ENCODE assay signal across 8 cellular contexts in the genomic region with DNA sequence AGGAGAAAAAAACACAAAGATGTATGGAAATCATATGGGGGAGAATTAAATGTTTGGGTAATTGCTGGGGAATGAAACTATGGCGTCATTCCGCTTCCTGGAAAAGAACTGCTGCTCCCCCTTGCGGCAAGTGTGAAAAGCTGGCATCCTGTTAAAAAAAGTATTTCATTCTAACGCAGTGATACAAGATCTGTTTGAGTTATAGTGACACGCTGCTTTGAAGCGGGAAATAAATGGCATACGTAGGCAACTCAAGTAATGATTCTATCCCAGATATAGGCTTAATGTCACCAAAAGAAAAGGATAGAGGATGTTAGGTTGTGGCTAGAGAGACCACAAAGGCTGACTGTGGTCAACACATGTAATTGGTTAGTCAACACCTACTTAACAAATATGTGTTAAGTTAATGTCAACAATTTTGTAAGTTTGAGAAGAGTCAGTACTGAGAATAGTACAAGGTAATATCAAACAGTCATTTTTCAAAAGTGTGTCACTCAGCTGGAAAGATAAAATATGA.
A peak's percentile ranks its signal among the peaks of the same experiment; 100 is the strongest.
DNase-seq lines count a peak whose midpoint lies in the region; ATAC-seq and TF ChIP-seq lines count a peak whose summit lies in the region.

No MANE protein-coding gene starts in this region.

- POLR2A ChIA-PET in Panc1 (lab: Charles Lee): no interaction called here

- no peak overlapping the region for H3K27ac ChIP-seq in Panc1 (ENCODE audit: low read length)

- intact Hi-C loops in Right ventricle myocardium inferior (cut with DNase I) (loop anchor here (1.0 to 5.0 kb wide), 2 partner anchors 151 to 166 kb away; no protein-coding TSS in a partner anchor), cardiac septum (cut with DNase I) (loop anchor here (2.0 to 5.0 kb wide), 2 partner anchors 151 to 164 kb away; no protein-coding TSS in a partner anchor), Panc1 (cut with micrococcal nuclease; ENCODE audit: unreplicated experiment) (loop anchor here (2.0 to 5.0 kb wide), 2 partner anchors 152 to 166 kb away; no protein-coding TSS in a partner anchor), left cardiac atrium (cut with DNase I) (loop anchor here in 1 of 2 donors (5.0 kb wide), 2 partner anchors 151 to 166 kb away; no protein-coding TSS in a partner anchor)

- DNase-seq in Right ventricle myocardium inferior (ENCODE audit: missing footprints) (no peak), cardiac septum (ENCODE audit: low spot score) (no peak), Panc1 (ENCODE audit: low read depth, low spot score) (peak; percentile 25), left cardiac atrium (peak; percentile 40), retina (peak; percentile 36)
- peak; percentile 27 for DNase-seq in activated naive CD4-positive, alpha-beta T cell treated with anti-CD3 and anti-CD28 coated beads, Interleukin-2, amount 50 U/mL, for 16 hours

- ATAC-seq in Right ventricle myocardium inferior: peak; percentile 31
- ATAC-seq in HG03469 (IDR thresholded peaks at IDR 0.05; ENCODE audit: unreplicated experiment): peak; percentile 58
- ATAC-seq in Panc1: no peak
- ATAC-seq in left cardiac atrium: peak in 1 of 2 donors; percentile 48
- no peak for ATAC-seq in GM19023 (IDR thresholded peaks at IDR 0.05; ENCODE audit: unreplicated experiment)

- H3K4me1 ChIP-seq in Panc1 (ENCODE audit: control insufficient read depth, insufficient read depth, low read length): no peaks in the 10 kb centered on the region

- CTCF ChIA-PET in Panc1 (lab: Charles Lee): interaction anchor here (0.9 to 1.6 kb wide), 2 partner anchors 51 to 166 kb away, joined by 3 to 7 read pairs; no protein-coding TSS in a partner anchor

- no peaks in the 10 kb centered on the region for H3K36me3 ChIP-seq in Panc1 (ENCODE audit: control insufficient read depth, insufficient read depth, low read length)

- H3K9me3 ChIP-seq in Panc1 (ENCODE audit: control insufficient read depth, insufficient read depth, low read depth, low read length): no peaks in the 10 kb centered on the region

- no peak overlapping the region for H3K4me3 ChIP-seq in Panc1 (ENCODE audit: low read depth in 2 of 2, low read length in 2 of 2)

- BruUV-seq in Panc1 (replicated peaks; lab: Mats Ljungman, UMichigan): no TSS peak

- TF ChIP-seq CTCF in Panc1 (IDR thresholded peaks at IDR 0.05): peak; percentile 78

- in situ Hi-C loops in Panc1 (cut with HindIII; ENCODE audit: low pct_unique_long_range_greater_than_20kb, low sequenced_read_pairs): no loop called here

- H3K27me3 ChIP-seq in Panc1 (ENCODE audit: control insufficient read depth, insufficient read depth, low read length): no peaks in the 10 kb centered on the region

Comparison
In these comparisons a context has a peak if more than half of its experiments do, and no peak if none do; other contexts are left out.
1. DNase-seq: peak in Panc1 (single experiment), activated naive CD4-positive, alpha-beta T cell treated with anti-CD3 and anti-CD28 coated beads, Interleukin-2, amount 50 U/mL, for 16 hours (single experiment), left cardiac atrium (single experiment) and retina (single experiment); none in Right ventricle myocardium inferior (single experiment) and cardiac septum (single experiment).
2. ATAC-seq: peak in Right ventricle myocardium inferior (single experiment) and HG03469 (single experiment); none in Panc1 (single experiment) and GM19023 (single experiment).